Comparison of ENCODE assay signal across 9 cellular contexts in the genomic region with DNA sequence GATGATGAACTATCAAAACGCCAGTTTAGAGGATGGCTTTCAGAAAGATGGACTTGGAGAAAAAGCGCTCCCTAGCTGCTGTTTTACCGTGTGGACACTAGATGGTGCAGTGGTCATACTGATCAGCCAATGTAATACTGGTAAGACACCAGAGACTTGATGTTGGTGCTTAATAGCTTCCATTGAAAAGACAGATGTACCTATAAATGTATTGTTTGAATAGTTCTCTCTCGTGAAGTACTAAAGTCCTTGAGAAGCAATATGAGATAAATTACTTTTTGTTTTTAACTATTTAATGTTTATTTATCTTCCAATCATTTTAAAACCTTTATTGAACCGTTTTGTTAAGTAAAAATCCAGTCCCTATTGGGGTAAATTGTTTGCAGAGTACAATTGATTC.
A peak's percentile ranks its signal among the peaks of the same experiment; 100 is the strongest.
DNase-seq lines count a peak whose midpoint lies in the region; ATAC-seq and TF ChIP-seq lines count a peak whose summit lies in the region.
"Had no signal": no experiment of that assay in that cellular context is flagged by ENCODE, and none has a peak within 500 bp of the region (broad histone marks: within the 10 kb centered on the region; RNA-seq: fewer than 3 reads in every experiment).

No MANE protein-coding gene starts in this region.

- ATAC-seq in GM19328 (IDR thresholded peaks at IDR 0.05; ENCODE audit: unreplicated experiment) (peak; percentile 86), HG03521 (IDR thresholded peaks at IDR 0.05; ENCODE audit: unreplicated experiment) (peak; percentile 80), esophagus mucosa (peak; percentile 93), naive B cell (ENCODE audit: low read depth in 2 of 2) (peak; percentile 72 to 77), upper lobe of right lung (peak; percentile 99)

- no peaks in the 10 kb centered on the region for H3K9me3 ChIP-seq in upper lobe of right lung

- H3K4me1 Mint-ChIP-seq in activated CD4-positive, alpha-beta T cell treated with anti-CD3 and anti-CD28 coated beads, Interleukin-2, amount 10 ng/mL, durations not matched to agents 7 days and 5 days: no peaks in the 10 kb centered on the region
- peaks cover 0 to 5% (median 0%) of the 10 kb centered on the region in 3 donors for H3K4me1 Mint-ChIP-seq in naive B cell

- no peaks in the 10 kb centered on the region for H3K36me3 ChIP-seq in upper lobe of right lung

- H3K4me1 ChIP-seq in upper lobe of right lung: no peaks in the 10 kb centered on the region

- H3K4me3 Mint-ChIP-seq in activated CD4-positive, alpha-beta T cell treated with anti-CD3 and anti-CD28 coated beads, Interleukin-2, amount 10 ng/mL, durations not matched to agents 7 days and 5 days: no peak overlapping the region
- H3K4me3 Mint-ChIP-seq in naive B cell: no peak overlapping the region
- H3K4me3 Mint-ChIP-seq: dendritic cell treated with granulocyte-macrophage colony-stimulating factor and Interleukin-4, amounts not matched to agents 40 ng/mL and 50 ng/mL, for 4 days had no signal

- TF ChIP-seq CTCF in upper lobe of right lung (IDR thresholded peaks at IDR 0.05): peak; percentile 90

- no peak overlapping the region for H3K4me3 ChIP-seq in upper lobe of right lung

- H3K9me3 Mint-ChIP-seq in activated CD4-positive, alpha-beta T cell treated with anti-CD3 and anti-CD28 coated beads, Interleukin-2, amount 10 ng/mL, durations not matched to agents 7 days and 5 days: no peaks in the 10 kb centered on the region
- H3K9me3 Mint-ChIP-seq in naive B cell: no peaks in the 10 kb centered on the region
- H3K9me3 Mint-ChIP-seq: dendritic cell treated with granulocyte-macrophage colony-stimulating factor and Interleukin-4, amounts not matched to agents 40 ng/mL and 50 ng/mL, for 4 days had no signal

- H3K27ac Mint-ChIP-seq in activated CD4-positive, alpha-beta T cell treated with anti-CD3 and anti-CD28 coated beads, Interleukin-2, amount 10 ng/mL, durations not matched to agents 7 days and 5 days: no peak overlapping the region
- no peak overlapping the region for H3K27ac Mint-ChIP-seq in naive B cell

- CTCF ChIA-PET in activated CD4-positive, alpha-beta T cell treated with anti-CD3 and anti-CD28 coated beads, Interleukin-2, amount 10 ng/mL, durations not matched to agents 7 days and 5 days (lab: Charles Lee): interaction anchor here (0.5 to 2.0 kb wide), 17 partner anchors 8 to 505 kb away, joined by 3 to 9 read pairs (median 3); a partner anchor contains a TSS

- no peaks in the 10 kb centered on the region for H3K36me3 Mint-ChIP-seq in activated CD4-positive, alpha-beta T cell treated with anti-CD3 and anti-CD28 coated beads, Interleukin-2, amount 10 ng/mL, durations not matched to agents 7 days and 5 days (ENCODE audit: low read depth)
- H3K36me3 Mint-ChIP-seq in naive B cell: peaks cover 0 to 4% of the 10 kb centered on the region in 2 donors

- DNase-seq in DMS 273 (lab: John Stamatoyannopoulos, UW; ENCODE audit: unreplicated experiment) (peak; percentile 83), NCI-H526 (lab: John Stamatoyannopoulos, UW) (peak; percentile 62 to 80), naive B cell (peak; percentile 51), upper lobe of right lung (no peak)
- peak; percentile 70 for DNase-seq in activated CD4-positive, alpha-beta T cell treated with anti-CD3 and anti-CD28 coated beads, Interleukin-2, amount 10 ng/mL, durations not matched to agents 7 days and 5 days

- H3K27me3 Mint-ChIP-seq in activated CD4-positive, alpha-beta T cell treated with anti-CD3 and anti-CD28 coated beads, Interleukin-2, amount 10 ng/mL, durations not matched to agents 7 days and 5 days: no peaks in the 10 kb centered on the region
- H3K27me3 Mint-ChIP-seq in naive B cell: no peaks in the 10 kb centered on the region
- H3K27me3 Mint-ChIP-seq: dendritic cell treated with granulocyte-macrophage colony-stimulating factor and Interleukin-4, amounts not matched to agents 40 ng/mL and 50 ng/mL, for 4 days had no signal

- no peaks in the 10 kb centered on the region for H3K27me3 ChIP-seq in upper lobe of right lung

- H3K27ac ChIP-seq in upper lobe of right lung: no peak overlapping the region

- POLR2A ChIA-PET in activated CD4-positive, alpha-beta T cell treated with anti-CD3 and anti-CD28 coated beads, Interleukin-2, amount 10 ng/mL, durations not matched to agents 7 days and 5 days (lab: Charles Lee): no interaction called here

- intact Hi-C loops in upper lobe of right lung (cut with DNase I): loop anchor here (5.0 kb wide), 1 partner anchor 437 kb away; no protein-coding TSS in a partner anchor
